1 cellular context compared by ENCODE assay signal in the genomic region with DNA sequence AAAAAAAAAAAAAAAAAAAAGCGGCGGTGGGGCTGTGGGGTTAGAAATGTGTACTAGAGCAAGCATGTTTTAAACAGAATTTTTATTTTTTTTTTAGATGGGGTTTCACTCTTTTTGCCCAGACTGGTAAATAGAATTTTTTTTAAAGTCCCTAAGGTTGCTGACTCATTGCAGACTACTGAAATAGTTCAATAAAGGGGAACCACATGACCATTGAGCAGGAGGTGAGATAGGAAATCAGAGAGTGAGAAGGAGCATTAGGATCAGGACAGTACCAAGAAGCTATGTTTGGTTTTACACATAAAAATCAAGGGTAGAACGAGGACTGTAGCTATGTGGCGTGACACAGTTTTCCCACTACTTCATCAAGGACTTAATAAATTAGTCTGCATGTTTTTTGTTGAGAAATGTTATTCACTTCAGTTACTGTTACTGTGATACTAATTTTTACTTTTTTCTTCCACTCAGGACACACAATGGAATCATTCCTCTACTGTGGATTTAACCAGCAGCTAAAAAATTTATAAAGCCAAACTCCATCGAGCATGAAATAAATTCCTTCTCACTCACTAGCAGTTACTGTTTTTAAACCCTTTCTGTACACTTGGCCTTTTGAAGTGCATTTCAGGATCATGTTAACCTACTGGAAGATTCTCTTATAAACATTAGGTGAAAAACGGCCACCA.
TF ChIP-seq lines count a peak whose summit lies in the region.

No MANE protein-coding gene starts in this region.

TF ChIP-seq in K562, 482 proteins besides CTCF, POLR2A, EP300 and RAD21 (continues in another document):
- TF ChIP-seq, protein P1, sequence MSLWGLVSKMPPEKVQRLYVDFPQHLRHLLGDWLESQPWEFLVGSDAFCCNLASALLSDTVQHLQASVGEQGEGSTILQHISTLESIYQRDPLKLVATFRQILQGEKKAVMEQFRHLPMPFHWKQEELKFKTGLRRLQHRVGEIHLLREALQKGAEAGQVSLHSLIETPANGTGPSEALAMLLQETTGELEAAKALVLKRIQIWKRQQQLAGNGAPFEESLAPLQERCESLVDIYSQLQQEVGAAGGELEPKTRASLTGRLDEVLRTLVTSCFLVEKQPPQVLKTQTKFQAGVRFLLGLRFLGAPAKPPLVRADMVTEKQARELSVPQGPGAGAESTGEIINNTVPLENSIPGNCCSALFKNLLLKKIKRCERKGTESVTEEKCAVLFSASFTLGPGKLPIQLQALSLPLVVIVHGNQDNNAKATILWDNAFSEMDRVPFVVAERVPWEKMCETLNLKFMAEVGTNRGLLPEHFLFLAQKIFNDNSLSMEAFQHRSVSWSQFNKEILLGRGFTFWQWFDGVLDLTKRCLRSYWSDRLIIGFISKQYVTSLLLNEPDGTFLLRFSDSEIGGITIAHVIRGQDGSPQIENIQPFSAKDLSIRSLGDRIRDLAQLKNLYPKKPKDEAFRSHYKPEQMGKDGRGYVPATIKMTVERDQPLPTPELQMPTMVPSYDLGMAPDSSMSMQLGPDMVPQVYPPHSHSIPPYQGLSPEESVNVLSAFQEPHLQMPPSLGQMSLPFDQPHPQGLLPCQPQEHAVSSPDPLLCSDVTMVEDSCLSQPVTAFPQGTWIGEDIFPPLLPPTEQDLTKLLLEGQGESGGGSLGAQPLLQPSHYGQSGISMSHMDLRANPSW (CRISPR knock-in tag; IDR thresholded peaks at IDR 0.05) = no peak
- TF ChIP-seq HSF4 (CRISPR knock-in tag; IDR thresholded peaks at IDR 0.05; ENCODE audit: borderline replicate concordance) (no peak), MTA2 (IDR thresholded peaks at IDR 0.05; ENCODE audit: low read depth) (no peak), NFATC3 (IDR thresholded peaks at IDR 0.05) (no peak), C11orf30 (IDR thresholded peaks at IDR 0.05; ENCODE audit: low read depth) (peak; percentile 53; the same call in 1 of the 2 replicates), BMI1 (IDR thresholded peaks at IDR 0.05; ENCODE audit: low read length) (no peak), TCFL5 (CRISPR knock-in tag; conservative IDR thresholded peaks at IDR 0.05) (no peak), XRCC5 (IDR thresholded peaks at IDR 0.05; ENCODE audit: low read depth, low read length) (no peak), DPF2 (IDR thresholded peaks at IDR 0.05) (no peak), FOXJ3 (CRISPR knock-in tag; IDR thresholded peaks at IDR 0.05) (no peak), KDM2B (CRISPR knock-in tag; IDR thresholded peaks at IDR 0.05) (no peak), SRSF9 (IDR thresholded peaks at IDR 0.05; ENCODE audit: borderline replicate concordance, low read depth, low read length) (no peak), ZNF696 (CRISPR knock-in tag; conservative IDR thresholded peaks at IDR 0.05) (no peak), GABPA (tag; conservative IDR thresholded peaks at IDR 0.05; ENCODE audit: low read depth) (no peak), FIP1L1 (IDR thresholded peaks at IDR 0.05; ENCODE audit: low read depth, low read length, poor library complexity, severe bottlenecking) (no peak), RBBP5 (IDR thresholded peaks at IDR 0.05; ENCODE audit: borderline replicate concordance, insufficient read depth, low read length, poor library complexity, severe bottlenecking) (no peak), MAFF (IDR thresholded peaks at IDR 0.05; ENCODE audit: low read length) (peak; percentile 24; the same call in 1 of the 2 replicates), TAF9B (IDR thresholded peaks at IDR 0.05; ENCODE audit: partially characterized antibody) (no peak), MYBL2 (IDR thresholded peaks at IDR 0.05; ENCODE audit: low read depth) (no peak), MYBL2 (CRISPR knock-in tag; IDR thresholded peaks at IDR 0.05; ENCODE audit: borderline replicate concordance) (no peak), ZNF24 (IDR thresholded peaks at IDR 0.05) (no peak), ZFPM2 (CRISPR knock-in tag; IDR thresholded peaks at IDR 0.05) (no peak), ZNF561 (CRISPR knock-in tag; conservative IDR thresholded peaks at IDR 0.05) (no peak), NONO (IDR thresholded peaks at IDR 0.05; ENCODE audit: low read depth in 2 of 2, low read length in 1 of 2) (no peak), NFE2 (IDR thresholded peaks at IDR 0.05; ENCODE audit: low read depth) (peak; percentile 82), ZNF217 (CRISPR knock-in tag; IDR thresholded peaks at IDR 0.05) (no peak), MAFG (tag; conservative IDR thresholded peaks at IDR 0.05) (peak; percentile 84), ZNF584 (CRISPR knock-in tag; IDR thresholded peaks at IDR 0.05; ENCODE audit: low read depth) (no peak)
- TF ChIP-seq, protein P2, sequence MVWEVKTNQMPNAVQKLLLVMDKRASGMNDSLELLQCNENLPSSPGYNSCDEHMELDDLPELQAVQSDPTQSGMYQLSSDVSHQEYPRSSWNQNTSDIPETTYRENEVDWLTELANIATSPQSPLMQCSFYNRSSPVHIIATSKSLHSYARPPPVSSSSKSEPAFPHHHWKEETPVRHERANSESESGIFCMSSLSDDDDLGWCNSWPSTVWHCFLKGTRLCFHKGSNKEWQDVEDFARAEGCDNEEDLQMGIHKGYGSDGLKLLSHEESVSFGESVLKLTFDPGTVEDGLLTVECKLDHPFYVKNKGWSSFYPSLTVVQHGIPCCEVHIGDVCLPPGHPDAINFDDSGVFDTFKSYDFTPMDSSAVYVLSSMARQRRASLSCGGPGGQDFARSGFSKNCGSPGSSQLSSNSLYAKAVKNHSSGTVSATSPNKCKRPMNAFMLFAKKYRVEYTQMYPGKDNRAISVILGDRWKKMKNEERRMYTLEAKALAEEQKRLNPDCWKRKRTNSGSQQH (CRISPR knock-in tag; IDR thresholded peaks at IDR 0.05) = no peak
- TF ChIP-seq, protein P3, sequence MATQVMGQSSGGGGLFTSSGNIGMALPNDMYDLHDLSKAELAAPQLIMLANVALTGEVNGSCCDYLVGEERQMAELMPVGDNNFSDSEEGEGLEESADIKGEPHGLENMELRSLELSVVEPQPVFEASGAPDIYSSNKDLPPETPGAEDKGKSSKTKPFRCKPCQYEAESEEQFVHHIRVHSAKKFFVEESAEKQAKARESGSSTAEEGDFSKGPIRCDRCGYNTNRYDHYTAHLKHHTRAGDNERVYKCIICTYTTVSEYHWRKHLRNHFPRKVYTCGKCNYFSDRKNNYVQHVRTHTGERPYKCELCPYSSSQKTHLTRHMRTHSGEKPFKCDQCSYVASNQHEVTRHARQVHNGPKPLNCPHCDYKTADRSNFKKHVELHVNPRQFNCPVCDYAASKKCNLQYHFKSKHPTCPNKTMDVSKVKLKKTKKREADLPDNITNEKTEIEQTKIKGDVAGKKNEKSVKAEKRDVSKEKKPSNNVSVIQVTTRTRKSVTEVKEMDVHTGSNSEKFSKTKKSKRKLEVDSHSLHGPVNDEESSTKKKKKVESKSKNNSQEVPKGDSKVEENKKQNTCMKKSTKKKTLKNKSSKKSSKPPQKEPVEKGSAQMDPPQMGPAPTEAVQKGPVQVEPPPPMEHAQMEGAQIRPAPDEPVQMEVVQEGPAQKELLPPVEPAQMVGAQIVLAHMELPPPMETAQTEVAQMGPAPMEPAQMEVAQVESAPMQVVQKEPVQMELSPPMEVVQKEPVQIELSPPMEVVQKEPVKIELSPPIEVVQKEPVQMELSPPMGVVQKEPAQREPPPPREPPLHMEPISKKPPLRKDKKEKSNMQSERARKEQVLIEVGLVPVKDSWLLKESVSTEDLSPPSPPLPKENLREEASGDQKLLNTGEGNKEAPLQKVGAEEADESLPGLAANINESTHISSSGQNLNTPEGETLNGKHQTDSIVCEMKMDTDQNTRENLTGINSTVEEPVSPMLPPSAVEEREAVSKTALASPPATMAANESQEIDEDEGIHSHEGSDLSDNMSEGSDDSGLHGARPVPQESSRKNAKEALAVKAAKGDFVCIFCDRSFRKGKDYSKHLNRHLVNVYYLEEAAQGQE (CRISPR knock-in tag; IDR thresholded peaks at IDR 0.05; ENCODE audit: low read depth) = no peak
- TF ChIP-seq, protein P4, sequence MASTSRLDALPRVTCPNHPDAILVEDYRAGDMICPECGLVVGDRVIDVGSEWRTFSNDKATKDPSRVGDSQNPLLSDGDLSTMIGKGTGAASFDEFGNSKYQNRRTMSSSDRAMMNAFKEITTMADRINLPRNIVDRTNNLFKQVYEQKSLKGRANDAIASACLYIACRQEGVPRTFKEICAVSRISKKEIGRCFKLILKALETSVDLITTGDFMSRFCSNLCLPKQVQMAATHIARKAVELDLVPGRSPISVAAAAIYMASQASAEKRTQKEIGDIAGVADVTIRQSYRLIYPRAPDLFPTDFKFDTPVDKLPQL (IDR thresholded peaks at IDR 0.05; ENCODE audit: extremely low read depth, insufficient read length) = no peak
- TF ChIP-seq, protein P5, sequence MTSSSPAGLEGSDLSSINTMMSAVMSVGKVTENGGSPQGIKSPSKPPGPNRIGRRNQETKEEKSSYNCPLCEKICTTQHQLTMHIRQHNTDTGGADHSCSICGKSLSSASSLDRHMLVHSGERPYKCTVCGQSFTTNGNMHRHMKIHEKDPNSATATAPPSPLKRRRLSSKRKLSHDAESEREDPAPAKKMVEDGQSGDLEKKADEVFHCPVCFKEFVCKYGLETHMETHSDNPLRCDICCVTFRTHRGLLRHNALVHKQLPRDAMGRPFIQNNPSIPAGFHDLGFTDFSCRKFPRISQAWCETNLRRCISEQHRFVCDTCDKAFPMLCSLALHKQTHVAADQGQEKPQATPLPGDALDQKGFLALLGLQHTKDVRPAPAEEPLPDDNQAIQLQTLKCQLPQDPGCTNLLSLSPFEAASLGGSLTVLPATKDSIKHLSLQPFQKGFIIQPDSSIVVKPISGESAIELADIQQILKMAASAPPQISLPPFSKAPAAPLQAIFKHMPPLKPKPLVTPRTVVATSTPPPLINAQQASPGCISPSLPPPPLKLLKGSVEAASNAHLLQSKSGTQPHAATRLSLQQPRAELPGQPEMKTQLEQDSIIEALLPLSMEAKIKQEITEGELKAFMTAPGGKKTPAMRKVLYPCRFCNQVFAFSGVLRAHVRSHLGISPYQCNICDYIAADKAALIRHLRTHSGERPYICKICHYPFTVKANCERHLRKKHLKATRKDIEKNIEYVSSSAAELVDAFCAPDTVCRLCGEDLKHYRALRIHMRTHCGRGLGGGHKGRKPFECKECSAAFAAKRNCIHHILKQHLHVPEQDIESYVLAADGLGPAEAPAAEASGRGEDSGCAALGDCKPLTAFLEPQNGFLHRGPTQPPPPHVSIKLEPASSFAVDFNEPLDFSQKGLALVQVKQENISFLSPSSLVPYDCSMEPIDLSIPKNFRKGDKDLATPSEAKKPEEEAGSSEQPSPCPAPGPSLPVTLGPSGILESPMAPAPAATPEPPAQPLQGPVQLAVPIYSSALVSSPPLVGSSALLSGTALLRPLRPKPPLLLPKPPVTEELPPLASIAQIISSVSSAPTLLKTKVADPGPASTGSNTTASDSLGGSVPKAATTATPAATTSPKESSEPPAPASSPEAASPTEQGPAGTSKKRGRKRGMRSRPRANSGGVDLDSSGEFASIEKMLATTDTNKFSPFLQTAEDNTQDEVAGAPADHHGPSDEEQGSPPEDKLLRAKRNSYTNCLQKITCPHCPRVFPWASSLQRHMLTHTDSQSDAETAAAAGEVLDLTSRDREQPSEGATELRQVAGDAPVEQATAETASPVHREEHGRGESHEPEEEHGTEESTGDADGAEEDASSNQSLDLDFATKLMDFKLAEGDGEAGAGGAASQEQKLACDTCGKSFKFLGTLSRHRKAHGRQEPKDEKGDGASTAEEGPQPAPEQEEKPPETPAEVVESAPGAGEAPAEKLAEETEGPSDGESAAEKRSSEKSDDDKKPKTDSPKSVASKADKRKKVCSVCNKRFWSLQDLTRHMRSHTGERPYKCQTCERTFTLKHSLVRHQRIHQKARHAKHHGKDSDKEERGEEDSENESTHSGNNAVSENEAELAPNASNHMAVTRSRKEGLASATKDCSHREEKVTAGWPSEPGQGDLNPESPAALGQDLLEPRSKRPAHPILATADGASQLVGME (CRISPR knock-in tag; IDR thresholded peaks at IDR 0.05) = no peak
- TF ChIP-seq, protein P6, sequence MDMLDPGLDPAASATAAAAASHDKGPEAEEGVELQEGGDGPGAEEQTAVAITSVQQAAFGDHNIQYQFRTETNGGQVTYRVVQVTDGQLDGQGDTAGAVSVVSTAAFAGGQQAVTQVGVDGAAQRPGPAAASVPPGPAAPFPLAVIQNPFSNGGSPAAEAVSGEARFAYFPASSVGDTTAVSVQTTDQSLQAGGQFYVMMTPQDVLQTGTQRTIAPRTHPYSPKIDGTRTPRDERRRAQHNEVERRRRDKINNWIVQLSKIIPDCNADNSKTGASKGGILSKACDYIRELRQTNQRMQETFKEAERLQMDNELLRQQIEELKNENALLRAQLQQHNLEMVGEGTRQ (CRISPR knock-in tag; IDR thresholded peaks at IDR 0.05) = 0 out of 2 replicates have a peak, but pooled peaks have one; percentile 16
- TF ChIP-seq, protein P7, sequence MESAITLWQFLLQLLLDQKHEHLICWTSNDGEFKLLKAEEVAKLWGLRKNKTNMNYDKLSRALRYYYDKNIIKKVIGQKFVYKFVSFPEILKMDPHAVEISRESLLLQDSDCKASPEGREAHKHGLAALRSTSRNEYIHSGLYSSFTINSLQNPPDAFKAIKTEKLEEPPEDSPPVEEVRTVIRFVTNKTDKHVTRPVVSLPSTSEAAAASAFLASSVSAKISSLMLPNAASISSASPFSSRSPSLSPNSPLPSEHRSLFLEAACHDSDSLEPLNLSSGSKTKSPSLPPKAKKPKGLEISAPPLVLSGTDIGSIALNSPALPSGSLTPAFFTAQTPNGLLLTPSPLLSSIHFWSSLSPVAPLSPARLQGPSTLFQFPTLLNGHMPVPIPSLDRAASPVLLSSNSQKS (CRISPR knock-in tag; IDR thresholded peaks at IDR 0.05) = no peak
- TF ChIP-seq, protein P8, sequence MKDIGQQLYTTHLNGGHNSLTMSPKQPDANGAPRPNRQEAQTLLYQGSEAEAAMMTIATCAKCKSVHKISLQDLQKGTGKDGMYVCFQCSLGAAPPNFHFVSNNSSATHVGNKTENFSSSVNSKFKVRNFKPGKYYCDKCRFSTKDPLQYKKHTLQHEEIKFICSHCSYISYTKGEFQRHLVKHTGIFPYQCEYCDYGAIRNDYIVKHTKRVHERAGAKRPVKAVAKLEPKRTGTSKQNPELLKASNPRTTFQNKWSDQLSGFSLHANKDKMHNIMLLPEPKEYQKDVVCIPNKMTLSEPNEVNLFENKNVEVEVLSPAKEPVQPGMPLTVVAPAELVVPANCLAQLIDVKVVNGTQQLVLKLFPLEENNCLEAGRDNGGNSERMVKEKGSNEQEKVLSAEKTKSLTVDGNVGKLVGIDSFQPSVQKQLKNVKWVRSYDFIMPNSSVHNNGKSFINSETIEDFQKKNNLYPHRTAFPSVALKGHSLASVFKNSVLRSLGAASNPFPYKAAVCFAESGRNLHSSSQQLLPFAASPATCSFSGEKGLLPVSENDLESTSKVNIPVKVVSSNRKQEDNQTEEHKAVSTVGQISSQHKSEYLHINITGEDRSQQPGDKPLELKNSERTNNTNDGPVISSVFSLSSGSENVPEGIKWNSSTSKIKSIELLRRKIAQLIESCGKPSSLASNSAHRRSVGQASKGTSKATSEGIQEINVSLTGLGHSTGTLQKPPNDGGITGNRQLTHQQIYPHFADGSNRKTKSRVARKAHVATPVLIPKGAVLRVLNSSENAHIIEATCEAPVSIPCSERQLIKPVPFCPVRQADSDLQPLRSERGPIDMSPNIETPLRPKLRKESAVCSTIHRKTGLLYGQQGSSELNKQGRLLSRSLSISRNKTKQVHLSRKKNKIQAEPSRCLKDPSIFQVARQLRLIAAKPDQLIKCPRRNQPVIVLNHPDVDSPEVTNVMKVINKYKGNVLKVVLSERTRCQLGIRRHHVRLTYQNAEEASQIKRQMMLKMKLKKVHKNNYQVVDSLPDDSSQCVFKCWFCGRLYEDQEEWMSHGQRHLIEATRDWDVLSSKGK (CRISPR knock-in tag; IDR thresholded peaks at IDR 0.05) = no peak
- TF ChIP-seq, protein P9, sequence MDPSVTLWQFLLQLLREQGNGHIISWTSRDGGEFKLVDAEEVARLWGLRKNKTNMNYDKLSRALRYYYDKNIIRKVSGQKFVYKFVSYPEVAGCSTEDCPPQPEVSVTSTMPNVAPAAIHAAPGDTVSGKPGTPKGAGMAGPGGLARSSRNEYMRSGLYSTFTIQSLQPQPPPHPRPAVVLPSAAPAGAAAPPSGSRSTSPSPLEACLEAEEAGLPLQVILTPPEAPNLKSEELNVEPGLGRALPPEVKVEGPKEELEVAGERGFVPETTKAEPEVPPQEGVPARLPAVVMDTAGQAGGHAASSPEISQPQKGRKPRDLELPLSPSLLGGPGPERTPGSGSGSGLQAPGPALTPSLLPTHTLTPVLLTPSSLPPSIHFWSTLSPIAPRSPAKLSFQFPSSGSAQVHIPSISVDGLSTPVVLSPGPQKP (CRISPR knock-in tag; IDR thresholded peaks at IDR 0.05) = no peak
